Comparison of ENCODE assay signal across 1 cellular context in the genomic region with DNA sequence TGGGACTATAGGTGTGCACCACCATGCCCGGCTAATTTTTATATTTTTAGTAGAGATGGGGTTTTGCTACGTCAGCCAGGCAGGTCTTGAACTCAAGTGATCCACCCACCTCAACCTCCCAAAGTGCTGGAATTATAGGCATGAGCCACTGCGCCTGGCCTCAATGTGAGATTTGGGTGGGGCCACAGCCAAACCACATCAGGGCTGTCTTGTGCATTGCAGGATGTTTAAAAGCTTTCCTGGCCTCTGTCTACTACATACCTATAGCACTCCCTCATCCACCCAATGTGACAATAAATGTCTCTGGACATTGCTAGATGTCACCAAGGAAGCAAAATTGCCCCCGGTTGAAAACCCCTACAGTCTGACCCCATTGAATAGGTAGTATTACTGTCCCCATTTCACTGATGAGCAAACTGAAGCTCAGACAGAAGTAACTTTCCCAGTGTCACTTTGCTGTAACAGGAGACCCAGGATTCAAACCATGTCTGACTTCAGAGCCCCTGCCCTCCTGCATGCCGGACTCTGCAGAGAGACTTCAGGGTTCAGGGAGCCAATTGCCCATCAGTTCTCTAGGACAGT.
TF ChIP-seq lines count a peak whose summit lies in the region.

No MANE protein-coding gene starts in this region.

TF ChIP-seq in SK-N-SH, 30 proteins besides CTCF, POLR2A, EP300 and RAD21 (continued from another document):
- TF ChIP-seq, protein P1, sequence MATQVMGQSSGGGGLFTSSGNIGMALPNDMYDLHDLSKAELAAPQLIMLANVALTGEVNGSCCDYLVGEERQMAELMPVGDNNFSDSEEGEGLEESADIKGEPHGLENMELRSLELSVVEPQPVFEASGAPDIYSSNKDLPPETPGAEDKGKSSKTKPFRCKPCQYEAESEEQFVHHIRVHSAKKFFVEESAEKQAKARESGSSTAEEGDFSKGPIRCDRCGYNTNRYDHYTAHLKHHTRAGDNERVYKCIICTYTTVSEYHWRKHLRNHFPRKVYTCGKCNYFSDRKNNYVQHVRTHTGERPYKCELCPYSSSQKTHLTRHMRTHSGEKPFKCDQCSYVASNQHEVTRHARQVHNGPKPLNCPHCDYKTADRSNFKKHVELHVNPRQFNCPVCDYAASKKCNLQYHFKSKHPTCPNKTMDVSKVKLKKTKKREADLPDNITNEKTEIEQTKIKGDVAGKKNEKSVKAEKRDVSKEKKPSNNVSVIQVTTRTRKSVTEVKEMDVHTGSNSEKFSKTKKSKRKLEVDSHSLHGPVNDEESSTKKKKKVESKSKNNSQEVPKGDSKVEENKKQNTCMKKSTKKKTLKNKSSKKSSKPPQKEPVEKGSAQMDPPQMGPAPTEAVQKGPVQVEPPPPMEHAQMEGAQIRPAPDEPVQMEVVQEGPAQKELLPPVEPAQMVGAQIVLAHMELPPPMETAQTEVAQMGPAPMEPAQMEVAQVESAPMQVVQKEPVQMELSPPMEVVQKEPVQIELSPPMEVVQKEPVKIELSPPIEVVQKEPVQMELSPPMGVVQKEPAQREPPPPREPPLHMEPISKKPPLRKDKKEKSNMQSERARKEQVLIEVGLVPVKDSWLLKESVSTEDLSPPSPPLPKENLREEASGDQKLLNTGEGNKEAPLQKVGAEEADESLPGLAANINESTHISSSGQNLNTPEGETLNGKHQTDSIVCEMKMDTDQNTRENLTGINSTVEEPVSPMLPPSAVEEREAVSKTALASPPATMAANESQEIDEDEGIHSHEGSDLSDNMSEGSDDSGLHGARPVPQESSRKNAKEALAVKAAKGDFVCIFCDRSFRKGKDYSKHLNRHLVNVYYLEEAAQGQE (IDR thresholded peaks at IDR 0.05; ENCODE audit: low read depth, low read length): no peak
- TF ChIP-seq SIN3A (IDR thresholded peaks at IDR 0.05; ENCODE audit: borderline replicate concordance, low read depth, low read length) (no peak), TAF1 (IDR thresholded peaks at IDR 0.05; ENCODE audit: borderline replicate concordance, low read depth, low read length) (no peak), RFX5 (IDR thresholded peaks at IDR 0.05; ENCODE audit: low read length) (no peak), MXI1 (IDR thresholded peaks at IDR 0.05; ENCODE audit: low read depth, low read length) (no peak), FOSL2 (IDR thresholded peaks at IDR 0.05; ENCODE audit: borderline replicate concordance, low read depth) (no peak), FOXM1 (IDR thresholded peaks at IDR 0.05; ENCODE audit: low read depth) (no peak), GABPA (IDR thresholded peaks at IDR 0.05; ENCODE audit: low read depth) (no peak), CHD2 (IDR thresholded peaks at IDR 0.05; ENCODE audit: low read length, partially characterized antibody) (no peak), MEF2A (IDR thresholded peaks at IDR 0.05; ENCODE audit: borderline replicate concordance, low read depth) (no peak), GATA2 (CRISPR knock-in tag; IDR thresholded peaks at IDR 0.05) (no peak), TCF12 (IDR thresholded peaks at IDR 0.05) (peak; percentile 21; the same call in 1 of the 2 replicates), YY1 (IDR thresholded peaks at IDR 0.05; ENCODE audit: low read depth) (no peak), TEAD4 (IDR thresholded peaks at IDR 0.05; ENCODE audit: borderline replicate concordance, insufficient read depth) (no peak), ELF1 (IDR thresholded peaks at IDR 0.05) (no peak), JUND (IDR thresholded peaks at IDR 0.05) (0 out of 2 replicates have a peak, but pooled peaks have one; percentile 19), NRF1 (IDR thresholded peaks at IDR 0.05; ENCODE audit: low read depth, low read length) (no peak), SMC3 (IDR thresholded peaks at IDR 0.05; ENCODE audit: low read depth, low read length) (no peak), FOXJ3 (CRISPR knock-in tag; IDR thresholded peaks at IDR 0.05) (no peak)
- TF ChIP-seq, protein P2, sequence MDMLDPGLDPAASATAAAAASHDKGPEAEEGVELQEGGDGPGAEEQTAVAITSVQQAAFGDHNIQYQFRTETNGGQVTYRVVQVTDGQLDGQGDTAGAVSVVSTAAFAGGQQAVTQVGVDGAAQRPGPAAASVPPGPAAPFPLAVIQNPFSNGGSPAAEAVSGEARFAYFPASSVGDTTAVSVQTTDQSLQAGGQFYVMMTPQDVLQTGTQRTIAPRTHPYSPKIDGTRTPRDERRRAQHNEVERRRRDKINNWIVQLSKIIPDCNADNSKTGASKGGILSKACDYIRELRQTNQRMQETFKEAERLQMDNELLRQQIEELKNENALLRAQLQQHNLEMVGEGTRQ (IDR thresholded peaks at IDR 0.05; ENCODE audit: borderline replicate concordance, low read depth, low read length): no peak
- TF ChIP-seq, protein P3, sequence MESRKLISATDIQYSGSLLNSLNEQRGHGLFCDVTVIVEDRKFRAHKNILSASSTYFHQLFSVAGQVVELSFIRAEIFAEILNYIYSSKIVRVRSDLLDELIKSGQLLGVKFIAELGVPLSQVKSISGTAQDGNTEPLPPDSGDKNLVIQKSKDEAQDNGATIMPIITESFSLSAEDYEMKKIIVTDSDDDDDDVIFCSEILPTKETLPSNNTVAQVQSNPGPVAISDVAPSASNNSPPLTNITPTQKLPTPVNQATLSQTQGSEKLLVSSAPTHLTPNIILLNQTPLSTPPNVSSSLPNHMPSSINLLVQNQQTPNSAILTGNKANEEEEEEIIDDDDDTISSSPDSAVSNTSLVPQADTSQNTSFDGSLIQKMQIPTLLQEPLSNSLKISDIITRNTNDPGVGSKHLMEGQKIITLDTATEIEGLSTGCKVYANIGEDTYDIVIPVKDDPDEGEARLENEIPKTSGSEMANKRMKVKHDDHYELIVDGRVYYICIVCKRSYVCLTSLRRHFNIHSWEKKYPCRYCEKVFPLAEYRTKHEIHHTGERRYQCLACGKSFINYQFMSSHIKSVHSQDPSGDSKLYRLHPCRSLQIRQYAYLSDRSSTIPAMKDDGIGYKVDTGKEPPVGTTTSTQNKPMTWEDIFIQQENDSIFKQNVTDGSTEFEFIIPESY (IDR thresholded peaks at IDR 0.05; ENCODE audit: borderline replicate concordance, low read depth): no peak
- TF ChIP-seq, protein P4, sequence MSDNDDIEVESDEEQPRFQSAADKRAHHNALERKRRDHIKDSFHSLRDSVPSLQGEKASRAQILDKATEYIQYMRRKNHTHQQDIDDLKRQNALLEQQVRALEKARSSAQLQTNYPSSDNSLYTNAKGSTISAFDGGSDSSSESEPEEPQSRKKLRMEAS (IDR thresholded peaks at IDR 0.05; ENCODE audit: low read depth): no peak
- TF ChIP-seq, protein P5, sequence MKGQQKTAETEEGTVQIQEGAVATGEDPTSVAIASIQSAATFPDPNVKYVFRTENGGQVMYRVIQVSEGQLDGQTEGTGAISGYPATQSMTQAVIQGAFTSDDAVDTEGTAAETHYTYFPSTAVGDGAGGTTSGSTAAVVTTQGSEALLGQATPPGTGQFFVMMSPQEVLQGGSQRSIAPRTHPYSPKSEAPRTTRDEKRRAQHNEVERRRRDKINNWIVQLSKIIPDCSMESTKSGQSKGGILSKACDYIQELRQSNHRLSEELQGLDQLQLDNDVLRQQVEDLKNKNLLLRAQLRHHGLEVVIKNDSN (IDR thresholded peaks at IDR 0.05; ENCODE audit: borderline replicate concordance, low read depth): no peak
- TF ChIP-seq, protein P6, sequence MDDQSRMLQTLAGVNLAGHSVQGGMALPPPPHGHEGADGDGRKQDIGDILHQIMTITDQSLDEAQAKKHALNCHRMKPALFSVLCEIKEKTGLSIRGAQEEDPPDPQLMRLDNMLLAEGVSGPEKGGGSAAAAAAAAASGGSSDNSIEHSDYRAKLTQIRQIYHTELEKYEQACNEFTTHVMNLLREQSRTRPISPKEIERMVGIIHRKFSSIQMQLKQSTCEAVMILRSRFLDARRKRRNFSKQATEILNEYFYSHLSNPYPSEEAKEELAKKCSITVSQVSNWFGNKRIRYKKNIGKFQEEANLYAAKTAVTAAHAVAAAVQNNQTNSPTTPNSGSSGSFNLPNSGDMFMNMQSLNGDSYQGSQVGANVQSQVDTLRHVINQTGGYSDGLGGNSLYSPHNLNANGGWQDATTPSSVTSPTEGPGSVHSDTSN (IDR thresholded peaks at IDR 0.05): peak; percentile 42; the same call in 1 of the 2 replicates
- TF ChIP-seq, protein P7, sequence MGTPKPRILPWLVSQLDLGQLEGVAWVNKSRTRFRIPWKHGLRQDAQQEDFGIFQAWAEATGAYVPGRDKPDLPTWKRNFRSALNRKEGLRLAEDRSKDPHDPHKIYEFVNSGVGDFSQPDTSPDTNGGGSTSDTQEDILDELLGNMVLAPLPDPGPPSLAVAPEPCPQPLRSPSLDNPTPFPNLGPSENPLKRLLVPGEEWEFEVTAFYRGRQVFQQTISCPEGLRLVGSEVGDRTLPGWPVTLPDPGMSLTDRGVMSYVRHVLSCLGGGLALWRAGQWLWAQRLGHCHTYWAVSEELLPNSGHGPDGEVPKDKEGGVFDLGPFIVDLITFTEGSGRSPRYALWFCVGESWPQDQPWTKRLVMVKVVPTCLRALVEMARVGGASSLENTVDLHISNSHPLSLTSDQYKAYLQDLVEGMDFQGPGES (IDR thresholded peaks at IDR 0.05; ENCODE audit: low read depth, low read length): no peak
